18 cellular contexts compared by ENCODE assay signal in genomic region chr7:70654979-70655378, GRCh38.
"Had no signal": no experiment of that assay in that cellular context is flagged by ENCODE, and none has a peak within 500 bp of the region (broad histone marks: within the 10 kb centered on the region; RNA-seq: fewer than 3 reads in every experiment).

No MANE protein-coding gene starts in this region.

- H2AFZ ChIP-seq: neural progenitor cell had no signal

- H3K4me2 ChIP-seq: neural progenitor cell had no signal

- DNase-seq: activated CD4-positive, alpha-beta T cell treated with anti-CD3 and anti-CD28 coated beads, Interleukin-2, amount 50 U/mL, for 48 hours; activated effector memory CD4-positive, alpha-beta T cell treated with anti-CD3 and anti-CD28 coated beads, Interleukin-2, amount 50 U/mL, for 16 hours; activated naive CD4-positive, alpha-beta T cell treated with anti-CD3 and anti-CD28 coated beads, Interleukin-2, amount 10 ng/mL, durations not matched to agents 7 days and 5 days; activated T-cell treated with anti-CD3 and anti-CD28 coated beads, Interleukin-2, amount 50 U/mL, for 48 hours; effector memory CD4-positive, alpha-beta T cell; foreskin melanocyte; glutamatergic neuron; islet precursor cell; left colon; naive thymus-derived CD8-positive, alpha-beta T cell; stimulated activated CD4-positive, alpha-beta T cell treated with anti-CD3 and anti-CD28 coated beads, Interleukin-1b, Interleukin-23, amount 100 ng/mL, for 48 hours; T-helper 1 cell had no signal

- H3K9me3 ChIP-seq: prostate gland, suprapubic skin had no signal

- H3K27ac ChIP-seq: neural progenitor cell, prostate gland, SJSA1, suprapubic skin had no signal

- H3K4me3 ChIP-seq: lung, neural progenitor cell, prostate gland, SJSA1, suprapubic skin had no signal

- ATAC-seq: left colon; naive thymus-derived CD8-positive, alpha-beta T cell; WTC11 had no signal

- H3K4me1 ChIP-seq: prostate gland, SJSA1, suprapubic skin had no signal

- H3K36me3 ChIP-seq: neural progenitor cell, prostate gland, SJSA1, suprapubic skin had no signal

- H3K27me3 ChIP-seq: neural progenitor cell, SJSA1, suprapubic skin had no signal
